14 cellular contexts compared by ENCODE assay signal in the genomic region with DNA sequence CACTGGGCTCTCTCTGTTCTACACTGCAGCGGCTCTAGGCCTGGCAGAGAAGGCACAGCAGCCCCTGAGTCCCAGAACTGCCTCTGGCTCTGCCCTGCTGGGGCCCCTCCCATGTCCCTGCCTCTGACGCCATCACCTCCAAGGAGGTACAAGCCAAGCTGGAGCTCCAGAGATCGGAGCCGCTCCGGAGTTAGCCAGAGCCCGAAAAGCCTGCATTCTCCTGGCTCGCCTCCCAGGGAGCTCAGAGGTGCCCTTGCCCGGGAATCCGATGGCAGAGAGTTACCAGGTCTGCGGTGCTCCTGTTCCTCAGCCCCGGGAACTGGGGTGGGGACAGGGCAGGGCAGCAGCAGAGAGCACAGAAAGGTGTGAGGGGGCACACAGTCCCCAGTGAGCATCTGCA. TPM values are rescaled to one million over a fixed set of nuclear protein-coding genes. Genes with fewer than 3 reads are reported as not detected.
"Had no signal": no experiment of that assay in that cellular context is flagged by ENCODE, and none has a peak within 500 bp of the region (broad histone marks: within the 10 kb centered on the region; RNA-seq: fewer than 3 reads in every experiment).

No MANE protein-coding gene starts in this region.

RNA-seq across cellular contexts. Expression of a gene that starts 46.9 kb away (rescaled TPM):
- total RNA-seq: dermis microvascular lymphatic vessel endothelial cell, esophagus squamous epithelium, lower leg skin, mononuclear cell, occipital lobe, right lobe of liver, stomach, subcutaneous adipose tissue, temporal lobe, thyroid gland, urinary bladder had no signal
- polyA plus RNA-seq: neural cell, ovary, smooth muscle cell, stomach, urinary bladder had no signal
